ENCODE assay signal across 8 cellular contexts in the genomic region with DNA sequence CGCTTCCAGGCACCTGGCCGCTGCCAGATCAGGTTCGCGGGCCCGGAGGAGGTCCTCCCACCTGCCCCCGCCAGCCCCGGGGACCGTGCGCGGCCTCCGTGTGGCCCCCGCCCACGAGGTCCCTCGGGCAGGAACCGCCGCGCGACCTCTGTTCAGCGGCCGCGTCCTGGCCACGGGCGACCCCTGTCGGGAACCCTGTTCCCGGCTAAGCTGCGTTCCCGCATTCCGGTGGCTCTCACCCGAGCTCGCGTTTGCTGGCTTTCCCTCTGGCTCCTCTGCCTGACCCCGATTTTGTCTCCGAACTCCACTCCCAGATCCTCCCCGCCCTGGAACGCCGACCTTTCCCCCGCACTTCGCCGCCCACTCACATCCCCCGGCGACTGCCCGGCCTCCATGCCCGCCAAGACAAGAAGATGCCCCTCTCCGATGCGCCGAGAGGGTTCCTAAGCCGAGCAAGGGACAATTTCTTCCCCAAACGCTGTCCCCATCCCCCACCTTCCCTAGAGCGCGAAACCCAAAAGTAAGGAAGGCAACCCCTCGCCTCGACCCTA. TPM values are rescaled to one million over a fixed set of nuclear protein-coding genes. Genes with fewer than 3 reads are reported as not detected.
A peak's percentile ranks its signal among the peaks of the same experiment; 100 is the strongest.
DNase-seq lines count a peak whose midpoint lies in the region; ATAC-seq, FAIRE-seq and TF ChIP-seq lines count a peak whose summit lies in the region.

No MANE protein-coding gene starts in this region.

- H3K9ac ChIP-seq in GM12878 (ENCODE audit: control insufficient read depth, insufficient read depth, low read length) (peak overlapping the region; percentile 89), iPS-20b (ENCODE audit: low read depth, low read length) (peak overlapping the region; percentile 39; the same call in 1 of the 2 replicates), skeletal muscle satellite cell (ENCODE audit: low read depth, low read length) (peak overlapping the region; percentile 29)

- TF ChIP-seq RAD21 in GM12878 (IDR thresholded peaks at IDR 0.05; ENCODE audit: insufficient read depth, low read depth, low read length): peak; percentile 75

- H3K27me3 ChIP-seq in CD8-positive, alpha-beta T cell (ENCODE audit: insufficient read depth, low read length): no peaks in the 10 kb centered on the region
- H3K27me3 ChIP-seq in GM12878 (replicated peaks in 1 of 2; ENCODE audit: control insufficient read depth in 2 of 2, insufficient read depth in 2 of 2, low read length in 1 of 2) (no peaks in the 10 kb centered on the region), iPS-20b (ENCODE audit: insufficient read depth, low read length) (peaks cover 73% of the 10 kb centered on the region), skeletal muscle satellite cell (ENCODE audit: control insufficient read depth, insufficient read depth, low read length) (peaks cover 54% of the 10 kb centered on the region)

- intact Hi-C loops in CD8-positive, alpha-beta T cell (cut with DNase I, micrococcal nuclease): loop anchor here (1.0 to 2.0 kb wide), 5 partner anchors 20 to 488 kb away; no protein-coding TSS in a partner anchor
- intact Hi-C loops in GM12878 (cut with micrococcal nuclease; ENCODE audit: unreplicated experiment): loop anchor here (2.0 kb wide), 3 partner anchors 62 to 488 kb away; no protein-coding TSS in a partner anchor

- BruUV-seq in GM12878 (replicated peaks; lab: Mats Ljungman, UMichigan): no TSS peak

- H3K36me3 ChIP-seq in CD8-positive, alpha-beta T cell (ENCODE audit: insufficient read depth, low read length): no peaks in the 10 kb centered on the region
- H3K36me3 ChIP-seq in HEK293 (ENCODE audit: control insufficient read depth in 2 of 2, insufficient read depth in 1 of 2, low read length in 2 of 2) (peaks cover 0 to 3% of the 10 kb centered on the region in 2 experiments; a peak in 1 of 3 replicates), GM12878 (ENCODE audit: control insufficient read depth in 2 of 2, insufficient read depth in 2 of 2, low read length in 1 of 2) (peaks cover 0 to 12% of the 10 kb centered on the region in 2 experiments; a peak in 2 of 4 replicates), iPS-20b (ENCODE audit: insufficient read depth, low read depth, low read length) (no peaks in the 10 kb centered on the region), skeletal muscle satellite cell (ENCODE audit: insufficient read depth, low read length) (no peaks in the 10 kb centered on the region)

- no peak for TF ChIP-seq EP300 in GM12878 (IDR thresholded peaks at IDR 0.05; ENCODE audit: borderline replicate concordance in 1 of 2, control insufficient read depth in 1 of 2, low read depth in 2 of 2, low read length in 2 of 2)

- SMC1A ChIA-PET in GM12878 (lab: Charles Lee; ENCODE audit: uncharacterized antibody, unreplicated experiment): interaction anchor here (1.0 to 4.0 kb wide), 11 partner anchors 9 to 490 kb away, joined by 3 to 23 read pairs (median 4); no protein-coding TSS in a partner anchor

- peaks cover 46% of the 10 kb centered on the region for H3K4me1 ChIP-seq in CD8-positive, alpha-beta T cell (ENCODE audit: insufficient read depth, low read length)
- H3K4me1 ChIP-seq in HEK293 (ENCODE audit: control insufficient read depth, insufficient read depth, low read length) (peaks cover 9% of the 10 kb centered on the region), GM12878 (ENCODE audit: control insufficient read depth, insufficient read depth, low read length) (peaks cover 15% of the 10 kb centered on the region), iPS-20b (ENCODE audit: insufficient read depth, low read length) (peaks cover 8% of the 10 kb centered on the region; the same call in 1 of the 2 replicates), skeletal muscle satellite cell (ENCODE audit: control insufficient read depth, insufficient read depth, low read length) (peaks cover 33% of the 10 kb centered on the region)

- H2AFZ ChIP-seq in GM12878 (ENCODE audit: control insufficient read depth, low read depth, low read length): peak overlapping the region; percentile 30

- peak overlapping the region; percentile 96 for H3K27ac Mint-ChIP-seq in CD8-positive, alpha-beta T cell

- DNase-seq in CD8-positive, alpha-beta T cell: peak in 4 of 7 experiments; percentile 37 to 73 (median 53)
- DNase-seq in SK-N-DZ (ENCODE audit: low spot score) (peak; percentile 66), GM12878 (ENCODE audit: low read depth, low spot score) (no peak), NCI-H1105 treated with DMSO at 0.1 percent for 48 hours (lab: John Stamatoyannopoulos, UW) (no peak)

- 1% methylated on average over 42 of the region's 52 CpGs for WGBS in GM12878 (ENCODE audit: insufficient coverage, insufficient replicate concordance, low lambda C conversion rate, missing lambda C conversion rate)

- peaks cover 77% of the 10 kb centered on the region for H3K79me2 ChIP-seq in GM12878 (ENCODE audit: control insufficient read depth, insufficient read depth, low read length)

- peak overlapping the region; percentile 98 for H3K4me3 Mint-ChIP-seq in CD8-positive, alpha-beta T cell

- CTCF ChIA-PET in CD8-positive, alpha-beta T cell (lab: Charles Lee): interaction anchor here (0.6 to 6.1 kb wide), 12 partner anchors 14 to 493 kb away, joined by 3 to 77 read pairs (median 6); no protein-coding TSS in a partner anchor
- CTCF ChIA-PET in HEK293 (lab: Yijun Ruan, JAX) (interaction anchor here (0.7 to 1.9 kb wide), 7 partner anchors 101 to 490 kb away, joined by 3 to 7 read pairs (median 4); no protein-coding TSS in a partner anchor), GM12878 (lab: Yijun Ruan, JAX) (interaction anchor here (0.7 to 3.1 kb wide), 13 partner anchors 9 to 491 kb away, joined by 3 to 13 read pairs (median 4); no protein-coding TSS in a partner anchor)

- H3K4me1 Mint-ChIP-seq in CD8-positive, alpha-beta T cell (ENCODE audit: low read depth): peaks cover 67% of the 10 kb centered on the region

- ATAC-seq in CD8-positive, alpha-beta T cell: peak; percentile 9
- ATAC-seq in GM12878 (peak; percentile 50), HG02798 (IDR thresholded peaks at IDR 0.05; ENCODE audit: poor library complexity, unreplicated experiment) (no peak)

- H3K9me3 ChIP-seq in CD8-positive, alpha-beta T cell (ENCODE audit: low read length): no peaks in the 10 kb centered on the region
- H3K9me3 ChIP-seq in HEK293 (ENCODE audit: control insufficient read depth, insufficient read depth, low read depth, low read length) (no peaks in the 10 kb centered on the region), GM12878 (replicated peaks; ENCODE audit: control insufficient read depth, insufficient read depth, low read length) (no peaks in the 10 kb centered on the region), iPS-20b (ENCODE audit: insufficient read depth, low read depth, low read length) (no peaks in the 10 kb centered on the region; the same call in 1 of the 2 replicates), skeletal muscle satellite cell (replicated peaks; ENCODE audit: low read length) (no peaks in the 10 kb centered on the region)

- H3K27ac ChIP-seq in CD8-positive, alpha-beta T cell (ENCODE audit: low read depth, low read length): peak overlapping the region; percentile 81
- peak overlapping the region; percentile 73 for H3K27ac ChIP-seq in HEK293 (ENCODE audit: extremely low read depth, low read depth, low read length)
- peak overlapping the region; percentile 86 for H3K27ac ChIP-seq in GM12878 (ENCODE audit: control insufficient read depth, insufficient read depth)
- no peak overlapping the region for H3K27ac ChIP-seq in iPS-20b (ENCODE audit: low read length)

- in situ Hi-C loops in GM12878 (cut with MboI): loop anchor here (25.0 kb wide), 1 partner anchor 746 kb away; no protein-coding TSS in a partner anchor

- peak overlapping the region; percentile 96 for H3K4me3 ChIP-seq in CD8-positive, alpha-beta T cell (ENCODE audit: low read depth, low read length)
- H3K4me3 ChIP-seq in HEK293 (ENCODE audit: low read depth, low read length): peak overlapping the region; percentile 72
- H3K4me3 ChIP-seq in GM12878: peak overlapping the region; percentile 100
- peak overlapping the region; percentile 74 for H3K4me3 ChIP-seq in iPS-20b (ENCODE audit: low read length)
- peak overlapping the region; percentile 78 for H3K4me3 ChIP-seq in skeletal muscle satellite cell (ENCODE audit: low read length)

- POLR2A ChIA-PET in CD8-positive, alpha-beta T cell (lab: Charles Lee): interaction anchor here (0.6 to 1.3 kb wide), 3 partner anchors 216 to 709 kb away, joined by 3 read pairs; no protein-coding TSS in a partner anchor
- POLR2A ChIA-PET in HEK293 (lab: Yijun Ruan, JAX) (no interaction called here), GM12878 (lab: Charles Lee) (interaction anchor here (0.6 to 4.4 kb wide), 3 partner anchors 9 to 81 kb away, joined by 3 to 23 read pairs (median 4); no protein-coding TSS in a partner anchor)

- no peaks in the 10 kb centered on the region for H3K9me3 Mint-ChIP-seq in CD8-positive, alpha-beta T cell

- peaks cover 29% of the 10 kb centered on the region for H3K36me3 Mint-ChIP-seq in CD8-positive, alpha-beta T cell

- RAD21 ChIA-PET in GM12878 (lab: Charles Lee; ENCODE audit: unreplicated experiment): interaction anchor here (0.6 to 3.6 kb wide), 16 partner anchors 9 to 489 kb away, joined by 3 to 13 read pairs (median 4); no protein-coding TSS in a partner anchor

- H3K27me3 Mint-ChIP-seq in CD8-positive, alpha-beta T cell (ENCODE audit: low read depth): no peaks in the 10 kb centered on the region

- FAIRE-seq in GM12878 (lab: Jason Lieb, UNC): no peak

- H4K20me1 ChIP-seq in GM12878 (ENCODE audit: control insufficient read depth, insufficient read depth): peaks cover 8% of the 10 kb centered on the region; the same call in 1 of the 2 replicates

- TF ChIP-seq POLR2A in GM12878 (IDR thresholded peaks at IDR 0.05; ENCODE audit: low read depth, low read length): no peak

- H3K4me2 ChIP-seq in GM12878 (ENCODE audit: control insufficient read depth, insufficient read depth) (peak overlapping the region; percentile 62), skeletal muscle satellite cell (ENCODE audit: low read length) (peak overlapping the region; percentile 85)

- TF ChIP-seq CTCF in CD8-positive, alpha-beta T cell (IDR thresholded peaks at IDR 0.05): peak; percentile 31
- TF ChIP-seq CTCF in HEK293 (tag by site-specific recombination; IDR thresholded peaks at IDR 0.05): peak; percentile 91
- TF ChIP-seq CTCF in GM12878 (IDR thresholded peaks at IDR 0.05 in 2 of 3, conservative IDR thresholded peaks at IDR 0.05 in 1 of 3; ENCODE audit: control insufficient read depth in 2 of 3, extremely low read depth in 1 of 3, insufficient read depth in 1 of 3, low read depth in 3 of 3, low read length in 3 of 3): peak; percentile 49 to 79 (median 74)

RNA-seq across cellular contexts. Expression of gene SFMBT2, which starts 2.3 kb away (rescaled TPM):
- 10 to 100 TPM; 27.5 to 30.3 TPM for total RNA-seq in CD8-positive, alpha-beta T cell
- 2.3 and 2.7 TPM in 2 replicates for polyA plus RNA-seq in SK-N-DZ (2014; cell fraction: cytosol; rRNA removed)
- 2.7 and 4.5 TPM in 2 replicates for polyA plus RNA-seq in SK-N-DZ (2014; cell fraction: nucleus; rRNA removed)
- total RNA-seq in GM12878 (2013; cell fraction: nucleolus; rRNA removed): 125 and 127 TPM in 2 replicates
- total RNA-seq in GM12878 (2014; rRNA removed) (16.7 and 17.0 TPM in 2 replicates), GM12878 (2014; rRNA removed; fragmentation: Illumina TruSeq; extraction: Trizol) (18.2 and 18.9 TPM in 2 replicates), GM12878 (2021) (26.1 and 29.6 TPM in 2 replicates)
- polyA plus RNA-seq in GM12878 (2011; ENCODE audit: low read depth): 6.6 TPM
- polyA plus RNA-seq in GM12878 (2011; rRNA removed) (19.0 and 22.5 TPM in 2 replicates), GM12878 (2014; fragmentation: Illumina TruSeq; extraction: Trizol) (20.5 and 21.5 TPM in 2 replicates), GM12878 (2014; fragmentation: Nextera tagmentation; extraction: Ambion mirVana) (1 to 10 TPM; 2.8 to 4.3 TPM), GM12878 (2014; rRNA removed) (13.3 and 13.6 TPM in 2 replicates), GM12878 (2016; fragmentation: Nextera tagmentation; extraction: Ambion mirVana) (10 to 100 TPM; 10.1 to 11.5 TPM)
- polyA plus RNA-seq in GM12878 (2011; cell fraction: cytosol; rRNA removed): 14.6 and 18.5 TPM in 2 replicates
- 42.9 and 46.5 TPM in 2 replicates for polyA plus RNA-seq in GM12878 (2011; cell fraction: nucleus; rRNA removed)
- 8.3 and 10.7 TPM in 2 replicates for polyA plus RNA-seq in GM12878 (2012)
- 37.3 and 49.0 TPM in 2 replicates for polyA minus RNA-seq in GM12878 (2011; rRNA and poly(A)+ RNA removed)
- polyA minus RNA-seq in GM12878 (2011; cell fraction: cytosol; rRNA and poly(A)+ RNA removed): 12.4 and 14.8 TPM in 2 replicates
- 45.3 and 64.3 TPM in 2 replicates for polyA minus RNA-seq in GM12878 (2011; cell fraction: nucleus; rRNA and poly(A)+ RNA removed)
- 2.8 and 3.1 TPM in 2 replicates for total RNA-seq in skeletal muscle satellite cell (2012; rRNA removed)

Comparison
In these comparisons a context has a peak if more than half of its experiments do, and no peak if none do; other contexts are left out.
1. DNase-seq: peak in CD8-positive, alpha-beta T cell (4 of 7) and SK-N-DZ (single experiment); none in GM12878 (single experiment) and NCI-H1105 treated with DMSO at 0.1 percent for 48 hours (single experiment).
2. CTCF ChIP-seq: peak in every context shown above with its lines; median percentile 91 in HEK293; 74 in GM12878; 31 in CD8-positive, alpha-beta T cell.
3. H3K9ac ChIP-seq: peak in every context shown above with its lines; median percentile 89 in GM12878; 39 in iPS-20b; 29 in skeletal muscle satellite cell.
4. Peak in every context shown above with its lines, with median percentiles within 50 percentile points of each other: H3K4me3 ChIP-seq.